Comparison of ENCODE assay signal across 16 cellular contexts in genomic region chr5:167964529-167964928, GRCh38.
DNase-seq lines count a peak whose midpoint lies in the region; ATAC-seq and TF ChIP-seq lines count a peak whose summit lies in the region.
"Had no signal": no experiment of that assay in that cellular context is flagged by ENCODE, and none has a peak within 500 bp of the region (broad histone marks: within the 10 kb centered on the region; RNA-seq: fewer than 3 reads in every experiment).

No MANE protein-coding gene starts in this region.

- ATAC-seq in left ventricle myocardium superior (no peak), left cardiac atrium (no peak)
- ATAC-seq: activated CD4-positive, CD25-positive, alpha-beta regulatory T cell treated with anti-CD3 and anti-CD28 coated beads, Interleukin-2, amount 50 U/mL, for 24 hours; left lung had no signal

- DNase-seq in DMS 273 (lab: John Stamatoyannopoulos, UW; ENCODE audit: unreplicated experiment) (peak; percentile 7), DMS 273 treated with DMSO at 0.1 percent for 48 hours (lab: John Stamatoyannopoulos, UW) (no peak), NCI-H524 (lab: John Stamatoyannopoulos, UW) (peak; percentile 28 to 74), cardiac fibroblast (ENCODE audit: low read depth in 2 of 2) (no peak), retinal pigment epithelial cell (ENCODE audit: low read depth) (no peak), left ventricle myocardium superior (no peak), left cardiac atrium (no peak)
- DNase-seq in central memory CD4-positive, alpha-beta T cell: no peak
- DNase-seq: 8988T; effector CD4-positive, alpha-beta T cell; left lung; spleen had no signal

- intact Hi-C loops in left ventricle myocardium superior (cut with micrococcal nuclease) (no loop called here), left cardiac atrium (cut with DNase I) (no loop called here)

- TF ChIP-seq CTCF in cardiac fibroblast (IDR thresholded peaks at IDR 0.05; ENCODE audit: low read depth, low read length): peak; percentile 10
- peak; percentile 40 for TF ChIP-seq CTCF in retinal pigment epithelial cell (conservative IDR thresholded peaks at IDR 0.05; ENCODE audit: low read depth, low read length)

- H3K4me3 ChIP-seq in cardiac fibroblast (replicated peaks in 1 of 2; ENCODE audit: low read depth in 2 of 2, low read length in 2 of 2): no peak overlapping the region
- no peak overlapping the region for H3K4me3 ChIP-seq in retinal pigment epithelial cell (ENCODE audit: low read length)
- H3K4me3 ChIP-seq: HAP-1, left lung, SK-N-MC, spleen, thyroid gland had no signal

Comparison
In these comparisons a context has a peak if more than half of its experiments do, and no peak if none do; other contexts are left out.
1. DNase-seq: peak in DMS 273 (single experiment) and NCI-H524 (2 of 2); none in DMS 273 treated with DMSO at 0.1 percent for 48 hours (single experiment), cardiac fibroblast (0 of 2), retinal pigment epithelial cell (single experiment), central memory CD4-positive, alpha-beta T cell (single experiment), left ventricle myocardium superior (single experiment) and left cardiac atrium (single experiment).